Comparison of ENCODE assay signal across 27 cellular contexts in the genomic region with DNA sequence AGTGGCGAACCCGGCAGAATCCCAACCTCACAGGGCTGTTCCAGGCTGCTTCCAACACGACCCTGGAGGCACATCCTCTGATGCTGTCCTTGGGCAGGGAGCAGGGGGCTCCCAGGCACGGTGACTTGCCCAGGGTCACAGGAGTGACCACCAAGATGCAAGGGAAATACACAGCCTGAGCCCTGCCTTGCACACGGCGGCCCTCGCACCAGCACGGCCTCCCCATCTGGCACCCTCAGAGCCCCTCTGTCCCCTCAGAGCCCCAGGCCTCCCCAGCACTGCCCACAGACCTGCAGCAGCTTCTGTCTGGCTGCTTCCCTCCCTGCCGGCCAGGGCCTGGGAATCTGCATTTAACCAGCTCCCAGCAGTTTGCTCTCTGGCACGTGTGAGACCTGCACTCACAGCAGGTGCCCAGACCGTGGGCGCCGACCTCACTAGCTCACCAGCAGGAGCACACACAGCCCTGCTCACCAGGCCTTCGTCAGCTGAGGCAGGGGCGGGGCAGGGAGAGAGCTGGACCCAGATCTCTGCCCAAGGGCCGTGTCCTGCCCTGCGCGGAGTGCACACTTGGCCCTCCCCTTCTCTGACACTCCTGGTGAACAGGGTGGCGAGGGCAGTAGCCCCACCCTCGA. TPM values are rescaled to one million over a fixed set of nuclear protein-coding genes. Genes with fewer than 3 reads are reported as not detected.
DNase-seq lines count a peak whose midpoint lies in the region; ATAC-seq and TF ChIP-seq lines count a peak whose summit lies in the region.
"Had no signal": no experiment of that assay in that cellular context is flagged by ENCODE, and none has a peak within 500 bp of the region (broad histone marks: within the 10 kb centered on the region; RNA-seq: fewer than 3 reads in every experiment).

No MANE protein-coding gene starts in this region.

- H3K4me1 ChIP-seq in IMR-90 (ENCODE audit: control insufficient read depth, insufficient read depth, low read length): no peaks in the 10 kb centered on the region
- no peaks in the 10 kb centered on the region for H3K4me1 ChIP-seq in endodermal cell (ENCODE audit: control insufficient read depth, insufficient read depth, low read length)
- H3K4me1 ChIP-seq in colonic mucosa: peaks cover under 1% of the 10 kb centered on the region
- H3K4me1 ChIP-seq in gastroesophageal sphincter: peaks cover 0 to 5% (median 2%) of the 10 kb centered on the region in 3 donors

- H3K9me3 Mint-ChIP-seq in CD14-positive monocyte (peaks cover 19 to 38% (median 36%) of the 10 kb centered on the region in 7 donors), endodermal cell (peaks cover 31% of the 10 kb centered on the region)
- H3K9me3 Mint-ChIP-seq in stimulated activated effector memory CD8-positive, alpha-beta T cell treated with anti-CD3 and anti-CD28 coated beads, Interleukin-12 subunit alpha, Interleukin-12 subunit beta, amount 100 ng/mL, for 72 hours: peaks cover 5% of the 10 kb centered on the region

- H3K27ac Mint-ChIP-seq in CD14-positive monocyte (no peak overlapping the region), endodermal cell (no peak overlapping the region)
- peak overlapping the region; percentile 69 for H3K27ac Mint-ChIP-seq in stimulated activated effector memory CD8-positive, alpha-beta T cell treated with anti-CD3 and anti-CD28 coated beads, Interleukin-12 subunit alpha, Interleukin-12 subunit beta, amount 100 ng/mL, for 72 hours
- H3K27ac Mint-ChIP-seq: activated CD4-positive, alpha-beta memory T cell treated with anti-CD3 and anti-CD28 coated beads for 36 hours; activated naive CD4-positive, alpha-beta T cell treated with anti-CD3 and anti-CD28 coated beads for 36 hours; activated T-helper 1 cell treated with anti-CD3 and anti-CD28 coated beads, Interleukin-12 subunit alpha, Interleukin-12 subunit beta, Interleukin-2, Interleukin-4 antibody, amounts not matched to agents 30 ng/mL and 10 ng/mL and 1 ng/mL, durations not matched to agents 14 hours and 24 hours and 36 hours; nephron; T-helper 2 cell treated with Interferon-gamma antibody and Interleukin-4, amounts not matched to agents 5 μg/mL and 100 μg/mL, for 36 hours had no signal

- H2BK5ac ChIP-seq in IMR-90 (ENCODE audit: low read depth, low read length, poor library complexity, severe bottlenecking): no peak overlapping the region

- H3K36me3 ChIP-seq in IMR-90 (ENCODE audit: control insufficient read depth, insufficient read depth, low read length): no peaks in the 10 kb centered on the region
- H3K36me3 ChIP-seq in endodermal cell (ENCODE audit: control insufficient read depth, insufficient read depth, low read length): no peaks in the 10 kb centered on the region
- H3K36me3 ChIP-seq in colonic mucosa: no peaks in the 10 kb centered on the region
- no peaks in the 10 kb centered on the region for H3K36me3 ChIP-seq in gastroesophageal sphincter
- H3K36me3 ChIP-seq: Peyer's patch, thyroid gland had no signal

- no peak overlapping the region for H2BK120ac ChIP-seq in IMR-90 (ENCODE audit: low read depth, low read length)

- H4K8ac ChIP-seq in IMR-90 (ENCODE audit: low read depth in 2 of 2, low read length in 2 of 2): no peak overlapping the region

- H3K27me3 Mint-ChIP-seq in CD14-positive monocyte (ENCODE audit: low read depth in 3 of 3) (peaks cover 20 to 37% (median 28%) of the 10 kb centered on the region in 3 donors), endodermal cell (ENCODE audit: insufficient read depth) (peaks cover 21% of the 10 kb centered on the region)

- H3K4me2 ChIP-seq in IMR-90 (ENCODE audit: low read depth, low read length): no peak overlapping the region
- H3K4me2 ChIP-seq: smooth muscle cell had no signal

- peaks cover 39% of the 10 kb centered on the region for H3K27me3 ChIP-seq in IMR-90 (ENCODE audit: control insufficient read depth, insufficient read depth, low read length)
- peaks cover 6% of the 10 kb centered on the region for H3K27me3 ChIP-seq in endodermal cell (ENCODE audit: control insufficient read depth, insufficient read depth, low read length, poor library complexity, severe bottlenecking)
- H3K27me3 ChIP-seq in colonic mucosa: peaks cover 17% of the 10 kb centered on the region
- H3K27me3 ChIP-seq in gastroesophageal sphincter: peaks cover 56% of the 10 kb centered on the region
- H3K27me3 ChIP-seq: body of pancreas, thyroid gland had no signal

- H2AK9ac ChIP-seq in IMR-90 (replicated peaks; ENCODE audit: low read depth, low read length, poor library complexity): no peak overlapping the region

- H3K14ac ChIP-seq in IMR-90 (replicated peaks; ENCODE audit: low read depth, low read length): no peak overlapping the region

- no peak for TF ChIP-seq EP300 in gastroesophageal sphincter (IDR thresholded peaks at IDR 0.05)

- no peaks in the 10 kb centered on the region for H3K36me3 Mint-ChIP-seq in CD14-positive monocyte
- peaks cover 7% of the 10 kb centered on the region for H3K36me3 Mint-ChIP-seq in endodermal cell (ENCODE audit: low read depth)
- peaks cover 36% of the 10 kb centered on the region for H3K36me3 Mint-ChIP-seq in stimulated activated effector memory CD8-positive, alpha-beta T cell treated with anti-CD3 and anti-CD28 coated beads, Interleukin-12 subunit alpha, Interleukin-12 subunit beta, amount 100 ng/mL, for 72 hours

- peaks cover 0 to 5% of the 10 kb centered on the region in 2 experiments; a peak in 2 of 4 replicates for H3K79me1 ChIP-seq in IMR-90 (ENCODE audit: low read depth in 1 of 2, low read length in 2 of 2)

- H3K9ac ChIP-seq in IMR-90 (ENCODE audit: low read depth, low read length) (no peak overlapping the region), endodermal cell (ENCODE audit: extremely low read depth, low read length, poor library complexity, severe bottlenecking) (no peak overlapping the region), colonic mucosa (ENCODE audit: low read depth in 2 of 2, low read length in 2 of 2) (no peak overlapping the region)

- H3K9me3 ChIP-seq in IMR-90 (ENCODE audit: control insufficient read depth, insufficient read depth, low read length) (peaks cover 28% of the 10 kb centered on the region), endodermal cell (ENCODE audit: control insufficient read depth, low read length) (peaks cover 20% of the 10 kb centered on the region), colonic mucosa (no peaks in the 10 kb centered on the region), gastroesophageal sphincter (peaks cover 0 to 37% (median 0%) of the 10 kb centered on the region in 3 donors)
- H3K9me3 ChIP-seq: thyroid gland had no signal

- no peak overlapping the region for H4K5ac ChIP-seq in IMR-90 (ENCODE audit: low read depth, low read length)

- H3K56ac ChIP-seq in IMR-90 (ENCODE audit: extremely low read depth, insufficient read depth, low read length): no peak overlapping the region

- intact Hi-C loops in CD14-positive monocyte (cut with micrococcal nuclease): no loop called here
- intact Hi-C loops in IMR-90 (cut with micrococcal nuclease): no loop called here
- intact Hi-C loops in colonic mucosa (cut with DNase I): no loop called here

- in situ Hi-C loops in IMR-90 (cut with MboI; ENCODE audit: low sequenced_read_pairs): no loop called here

- no peak overlapping the region for H3K23ac ChIP-seq in IMR-90 (ENCODE audit: low read depth, low read length)

- peaks cover 4% of the 10 kb centered on the region for H3K4me1 Mint-ChIP-seq in CD14-positive monocyte
- H3K4me1 Mint-ChIP-seq in endodermal cell: peaks cover 2% of the 10 kb centered on the region
- peaks cover 29% of the 10 kb centered on the region for H3K4me1 Mint-ChIP-seq in stimulated activated effector memory CD8-positive, alpha-beta T cell treated with anti-CD3 and anti-CD28 coated beads, Interleukin-12 subunit alpha, Interleukin-12 subunit beta, amount 100 ng/mL, for 72 hours

- CTCF ChIA-PET in IMR-90 (lab: Yijun Ruan, JAX): interaction anchor here (0.6 kb wide), 1 partner anchor 467 kb away, joined by 3 read pairs; no protein-coding TSS in a partner anchor

- no peak for ATAC-seq in IMR-90 (ENCODE audit: low read depth)
- ATAC-seq in stimulated activated effector memory CD8-positive, alpha-beta T cell treated with anti-CD3 and anti-CD28 coated beads, Interleukin-12 subunit alpha, Interleukin-12 subunit beta, amount 100 ng/mL, for 72 hours: peak; percentile 23
- no peak for ATAC-seq in GM18873 (IDR thresholded peaks at IDR 0.05; ENCODE audit: low FRiP score, unreplicated experiment)
- ATAC-seq in gastroesophageal sphincter: no peak
- ATAC-seq: body of pancreas had no signal

- H4K20me1 ChIP-seq in IMR-90 (ENCODE audit: insufficient read depth, low read length): no peaks in the 10 kb centered on the region

- H3K9me1 ChIP-seq in IMR-90 (ENCODE audit: insufficient read depth, low read length): no peaks in the 10 kb centered on the region

- no peak for TF ChIP-seq RAD21 in IMR-90 (IDR thresholded peaks at IDR 0.05; ENCODE audit: low read length)

- TF ChIP-seq POLR2A in IMR-90 (IDR thresholded peaks at IDR 0.05; ENCODE audit: low read depth, low read length) (no peak), gastroesophageal sphincter (IDR thresholded peaks at IDR 0.05) (no peak)

- POLR2A ChIA-PET in IMR-90 (lab: Charles Lee; ENCODE audit: unreplicated experiment): no interaction called here

- no peak overlapping the region for H3K4me3 ChIP-seq in IMR-90 (ENCODE audit: insufficient read depth, low read depth, low read length)
- H3K4me3 ChIP-seq in endodermal cell (ENCODE audit: low read length): no peak overlapping the region
- no peak overlapping the region for H3K4me3 ChIP-seq in colonic mucosa
- H3K4me3 ChIP-seq in gastroesophageal sphincter: no peak overlapping the region
- H3K4me3 ChIP-seq: body of pancreas, Peyer's patch, smooth muscle cell, thyroid gland had no signal

- no peak overlapping the region for H3K4me3 Mint-ChIP-seq in CD14-positive monocyte
- no peak overlapping the region for H3K4me3 Mint-ChIP-seq in endodermal cell
- peak overlapping the region; percentile 36 for H3K4me3 Mint-ChIP-seq in stimulated activated effector memory CD8-positive, alpha-beta T cell treated with anti-CD3 and anti-CD28 coated beads, Interleukin-12 subunit alpha, Interleukin-12 subunit beta, amount 100 ng/mL, for 72 hours
- H3K4me3 Mint-ChIP-seq: activated CD4-positive, alpha-beta memory T cell treated with anti-CD3 and anti-CD28 coated beads for 36 hours; activated naive CD4-positive, alpha-beta T cell treated with anti-CD3 and anti-CD28 coated beads for 36 hours; activated T-helper 1 cell treated with anti-CD3 and anti-CD28 coated beads, Interleukin-12 subunit alpha, Interleukin-12 subunit beta, Interleukin-2, Interleukin-4 antibody, amounts not matched to agents 30 ng/mL and 10 ng/mL and 1 ng/mL, durations not matched to agents 14 hours and 24 hours and 36 hours; nephron; T-helper 2 cell treated with Interferon-gamma antibody and Interleukin-4, amounts not matched to agents 5 μg/mL and 100 μg/mL, for 36 hours had no signal

- BruUV-seq in IMR-90 (replicated peaks; lab: Mats Ljungman, UMichigan): no TSS peak

- H3K27ac ChIP-seq in IMR-90 (ENCODE audit: insufficient read depth, low read length) (no peak overlapping the region), endodermal cell (ENCODE audit: low read depth, low read length) (no peak overlapping the region), colonic mucosa (no peak overlapping the region), gastroesophageal sphincter (no peak overlapping the region)
- H3K27ac ChIP-seq: body of pancreas, C4-2B, Peyer's patch, thyroid gland had no signal

- H2BK15ac ChIP-seq in IMR-90 (ENCODE audit: low read depth, low read length): no peak overlapping the region

- H2AK5ac ChIP-seq in IMR-90 (ENCODE audit: low read depth, low read length): no peak overlapping the region

- no peak overlapping the region for H3K18ac ChIP-seq in IMR-90 (ENCODE audit: low read depth, low read length)

- no peak overlapping the region for H2BK20ac ChIP-seq in IMR-90 (ENCODE audit: low read depth, low read length)

- H3K4ac ChIP-seq in IMR-90 (ENCODE audit: low read depth, low read length): no peak overlapping the region

- 56% methylated on average over 10 of the region's 20 CpGs; no CpG with 5 or more reads in 1 of the 2 experiments for WGBS in IMR-90 (ENCODE audit: extremely low coverage in 2 of 2, insufficient read length in 1 of 2), 2 experiments
- 71 to 77% methylated on average over 14 to 20 of the region's 20 CpGs for WGBS in endodermal cell (ENCODE audit: insufficient coverage in 1 of 2, insufficient read length in 1 of 2), 2 experiments
- WGBS in gastroesophageal sphincter (ENCODE audit: low coverage in 1 of 2), 2 donors: 60 to 62% methylated on average over 4 to 9 of the region's 20 CpGs

- dilution Hi-C loops in IMR-90 (cut with HindIII; ENCODE audit: low sequenced_read_pairs, unreplicated experiment): no loop called here

- H4K91ac ChIP-seq in IMR-90 (ENCODE audit: insufficient read depth, low read depth, low read length): no peak overlapping the region

- DNase-seq in CD14-positive monocyte (ENCODE audit: low spot score) (peak; percentile 40), IMR-90 (no peak), endodermal cell (peak; percentile 42), colonic mucosa (no peak)
- DNase-seq in stimulated activated effector memory CD8-positive, alpha-beta T cell treated with anti-CD3 and anti-CD28 coated beads, Interleukin-12 subunit alpha, Interleukin-12 subunit beta, amount 100 ng/mL, for 72 hours (ENCODE audit: low spot score in 2 of 2): no peak
- DNase-seq: activated CD4-positive, alpha-beta memory T cell treated with anti-CD3 and anti-CD28 coated beads for 36 hours; activated CD4-positive, alpha-beta T cell treated with anti-CD3 and anti-CD28 coated beads for 1 hour; activated naive CD4-positive, alpha-beta T cell treated with anti-CD3 and anti-CD28 coated beads for 36 hours; Calu3; cerebellar nuclear complex; DND-41; GOT3; KBM-7; NCI-H1092 treated with DMSO at 0.1 percent for 48 hours; NCI-H1694 treated with DMSO at 0.1 percent for 48 hours; NCI-H524; stimulated activated CD4-positive, alpha-beta T cell treated with anti-CD3 and anti-CD28 coated beads, Interleukin-2, amount 100 ng/mL, for 24 hours; thyroid gland had no signal

- H2AFZ ChIP-seq in IMR-90 (replicated peaks; ENCODE audit: low read length, poor library complexity): peak overlapping the region; percentile 32

- TF ChIP-seq CTCF in CD14-positive monocyte (IDR thresholded peaks at IDR 0.05): no peak
- TF ChIP-seq CTCF in IMR-90 (conservative IDR thresholded peaks at IDR 0.05; ENCODE audit: low read depth, low read length): no peak
- TF ChIP-seq CTCF in endodermal cell (conservative IDR thresholded peaks at IDR 0.05): no peak
- TF ChIP-seq CTCF in colonic mucosa (IDR thresholded peaks at IDR 0.05): no peak
- TF ChIP-seq CTCF in gastroesophageal sphincter (IDR thresholded peaks at IDR 0.05): no peak

RNA-seq across cellular contexts. Expression of a gene that starts 29.7 kb away (rescaled TPM):
- polyA plus RNA-seq in CD14-positive monocyte (1 to 10 TPM; 5.5 to 6.8 TPM), IMR-90 (2012; rRNA removed) (21.3 and 22.7 TPM in 2 replicates)
- total RNA-seq in IMR-90 (2012; rRNA removed) (3.4 and 4.2 TPM in 2 replicates), endodermal cell (10 to 100 TPM; 75.4 to 76.6 TPM), colonic mucosa (10 to 100 TPM; 31.9 to 66.3 TPM), gastroesophageal sphincter (10 to 100 TPM; 15.8 to 40.6 (median 23.3) TPM)
- polyA plus RNA-seq in IMR-90 (2012; cell fraction: cytosol; rRNA removed): 15.4 and 23.2 TPM in 2 replicates
- polyA plus RNA-seq in IMR-90 (2012; cell fraction: nucleus; rRNA removed; ENCODE audit: low replicate concordance): 64.2 and 65.2 TPM in 2 replicates
- 68.2 TPM for polyA plus RNA-seq in endodermal cell (2013, experiment 1 of 2)
- polyA plus RNA-seq in endodermal cell (2013, experiment 2 of 2): 57.8 TPM

Comparison
In these comparisons a context has a peak if more than half of its experiments do, and no peak if none do; other contexts are left out.
1. DNase-seq: peak in CD14-positive monocyte (single experiment) and endodermal cell (single experiment); none in IMR-90 (single experiment), stimulated activated effector memory CD8-positive, alpha-beta T cell treated with anti-CD3 and anti-CD28 coated beads, Interleukin-12 subunit alpha, Interleukin-12 subunit beta, amount 100 ng/mL, for 72 hours (0 of 2) and colonic mucosa (single experiment).